In genomic region chr2:120290737-120291136, GRCh38 we compare ENCODE assay signal across 1 cellular context.
TF ChIP-seq lines count a peak whose summit lies in the region.

No MANE protein-coding gene starts in this region.

TF ChIP-seq in endothelial cell of umbilical vein, 7 proteins besides CTCF, POLR2A, EP300 and RAD21:
- TF ChIP-seq GATA2 (IDR thresholded peaks at IDR 0.05; ENCODE audit: insufficient read depth, insufficient read length, low read depth, low read length) (no peak), POLR2AphosphoS5 (IDR thresholded peaks at IDR 0.05; ENCODE audit: insufficient read depth, low read depth, low read length) (no peak), JUN (IDR thresholded peaks at IDR 0.05; ENCODE audit: borderline replicate concordance, insufficient read depth, insufficient read length, low read depth) (no peak), FOS (IDR thresholded peaks at IDR 0.05; ENCODE audit: borderline replicate concordance, insufficient read depth, low read length) (no peak), MAX (IDR thresholded peaks at IDR 0.05; ENCODE audit: insufficient read depth, insufficient read length) (no peak), MYC (IDR thresholded peaks at IDR 0.05; ENCODE audit: low read depth, low read length) (no peak), EZH2 (IDR thresholded peaks at IDR 0.05; ENCODE audit: borderline replicate concordance, low read depth, low read length, severe bottlenecking) (no peak)
